Comparison of ENCODE assay signal across 11 cellular contexts in genomic region chr6:89387516-89388222, GRCh38. TPM values are rescaled to one million over a fixed set of nuclear protein-coding genes. Genes with fewer than 3 reads are reported as not detected.
DNase-seq lines count a peak whose midpoint lies in the region; ATAC-seq and TF ChIP-seq lines count a peak whose summit lies in the region.
"Had no signal": no experiment of that assay in that cellular context is flagged by ENCODE, and none has a peak within 500 bp of the region (broad histone marks: within the 10 kb centered on the region; RNA-seq: fewer than 3 reads in every experiment).

No MANE protein-coding gene starts in this region.

- WGBS in SK-N-SH (ENCODE audit: low lambda C conversion rate): 87% methylated on average over 8 of the region's 9 CpGs

- H3K4me3 Mint-ChIP-seq in GM23338: no peak overlapping the region

- no peaks in the 10 kb centered on the region for H3K9me3 Mint-ChIP-seq in GM23338

- peaks cover 7% of the 10 kb centered on the region; the same call in 2 of the 3 replicates for H3K4me1 Mint-ChIP-seq in GM23338

- H3F3A ChIP-seq in GM23338 (replicated peaks; ENCODE audit: low read depth) (no peaks in the 10 kb centered on the region), SK-N-SH (replicated peaks; ENCODE audit: insufficient read depth) (no peaks in the 10 kb centered on the region)

- H3K4me3 ChIP-seq in Karpas-422 (ENCODE audit: low read length): peak overlapping the region; percentile 38; the same call in 1 of the 2 replicates
- no peak overlapping the region for H3K4me3 ChIP-seq in GM23338
- H3K4me3 ChIP-seq in SK-N-SH (ENCODE audit: low read depth in 2 of 2, low read length in 1 of 2): no peak overlapping the region

- H3K79me2 ChIP-seq in Karpas-422 (ENCODE audit: low read length) (no peaks in the 10 kb centered on the region), GM23338 (replicated peaks; ENCODE audit: insufficient read depth) (peaks cover 3% of the 10 kb centered on the region; the same call in 1 of the 2 replicates), SK-N-SH (ENCODE audit: insufficient read depth) (no peaks in the 10 kb centered on the region)

- H3K9me2 ChIP-seq in Karpas-422 (replicated peaks; ENCODE audit: insufficient read depth, low read length) (no peaks in the 10 kb centered on the region), GM23338 (ENCODE audit: insufficient read depth) (no peaks in the 10 kb centered on the region; the same call in 1 of the 2 replicates), SK-N-SH (no peaks in the 10 kb centered on the region)

- no peak overlapping the region for H2AFZ ChIP-seq in Karpas-422 (ENCODE audit: low read length)
- no peak overlapping the region for H2AFZ ChIP-seq in GM23338
- no peak overlapping the region for H2AFZ ChIP-seq in SK-N-SH (ENCODE audit: low read depth)
- H2AFZ ChIP-seq: parathyroid adenoma had no signal

- H3K9ac ChIP-seq in Karpas-422 (ENCODE audit: low read length): no peak overlapping the region
- no peak overlapping the region for H3K9ac ChIP-seq in SK-N-SH
- H3K9ac ChIP-seq: parathyroid adenoma had no signal

- H3K4me2 ChIP-seq in Karpas-422 (ENCODE audit: low read depth, low read length, poor library complexity, severe bottlenecking) (peak overlapping the region; percentile 70), GM23338 (no peak overlapping the region), SK-N-SH (no peak overlapping the region)

- no peaks in the 10 kb centered on the region for H3K27me3 Mint-ChIP-seq in GM23338 (ENCODE audit: insufficient read depth, low read depth, poor library complexity)

- no peaks in the 10 kb centered on the region for H3K27me3 ChIP-seq in Karpas-422 (ENCODE audit: low read length)
- H3K27me3 ChIP-seq in GM23338 (ENCODE audit: insufficient read depth): no peaks in the 10 kb centered on the region
- no peaks in the 10 kb centered on the region; the same call in 1 of the 2 replicates for H3K27me3 ChIP-seq in SK-N-SH (ENCODE audit: insufficient read depth)
- H3K27me3 ChIP-seq: dorsolateral prefrontal cortex had no signal

- H3K9me3 ChIP-seq in Karpas-422 (ENCODE audit: low read length): no peaks in the 10 kb centered on the region
- H3K9me3 ChIP-seq in SK-N-SH: no peaks in the 10 kb centered on the region

- H3K36me3 ChIP-seq in Karpas-422 (ENCODE audit: insufficient read depth, low read length) (no peaks in the 10 kb centered on the region), GM23338 (ENCODE audit: insufficient read depth) (no peaks in the 10 kb centered on the region), SK-N-SH (replicated peaks in 1 of 2; ENCODE audit: control insufficient read depth in 1 of 2, insufficient read depth in 2 of 2, low read length in 1 of 2) (no peaks in the 10 kb centered on the region)

- no peak for TF ChIP-seq EP300 in SK-N-SH (IDR thresholded peaks at IDR 0.05; ENCODE audit: borderline replicate concordance in 1 of 2, low read depth in 1 of 2, low read length in 1 of 2)

- H4K20me1 ChIP-seq in Karpas-422 (ENCODE audit: insufficient read depth, low read depth, low read length) (0 out of 2 replicates have a peak, but pooled peaks cover 3% of the 10 kb centered on the region), GM23338 (replicated peaks; ENCODE audit: insufficient read depth) (no peaks in the 10 kb centered on the region; the same call in none of the 2 replicates), SK-N-SH (ENCODE audit: insufficient read depth) (no peaks in the 10 kb centered on the region)

- H3K4me1 ChIP-seq in Karpas-422 (ENCODE audit: low read length) (peaks cover 38% of the 10 kb centered on the region), GM23338 (ENCODE audit: insufficient read depth) (no peaks in the 10 kb centered on the region; the same call in 1 of the 2 replicates), SK-N-SH (ENCODE audit: control insufficient read depth in 1 of 2, insufficient read depth in 2 of 2, low read depth in 1 of 2, low read length in 1 of 2) (no peaks in the 10 kb centered on the region; a peak in 1 of 4 replicates)
- H3K4me1 ChIP-seq: parathyroid adenoma had no signal

- H3K36me3 Mint-ChIP-seq in GM23338 (ENCODE audit: low read depth): no peaks in the 10 kb centered on the region

- H3K27ac ChIP-seq in Karpas-422 (ENCODE audit: low read length) (no peak overlapping the region), GM23338 (ENCODE audit: low read depth) (no peak overlapping the region), SK-N-SH (ENCODE audit: low read depth in 2 of 2, low read length in 1 of 2) (no peak overlapping the region)
- H3K27ac ChIP-seq: 22Rv1, parathyroid adenoma had no signal

- no peak for TF ChIP-seq RAD21 in SK-N-SH (IDR thresholded peaks at IDR 0.05; ENCODE audit: low read length)

- peak; percentile 94 for ATAC-seq in HG02798 (IDR thresholded peaks at IDR 0.05; ENCODE audit: poor library complexity, unreplicated experiment)
- peak; percentile 61 for ATAC-seq in stimulated activated naive CD8-positive, alpha-beta T cell treated with anti-CD3 and anti-CD28 coated beads, Interleukin-15, Interleukin-2, amounts not matched to agents 100 U/mL and 50 U/mL, for 24 hours
- no peak for ATAC-seq in GM23338

- TF ChIP-seq CTCF in GM23338 (conservative IDR thresholded peaks at IDR 0.05; ENCODE audit: low read depth in 2 of 2) (no peak), SK-N-SH (IDR thresholded peaks at IDR 0.05) (no peak)

- CTCF ChIA-PET in SK-N-SH (lab: Yijun Ruan, JAX): no interaction called here

- POLR2A ChIA-PET in SK-N-SH (lab: Yijun Ruan, JAX): no interaction called here

- DNase-seq in NCI-H187 treated with DMSO at 0.1 percent for 48 hours (lab: John Stamatoyannopoulos, UW): peak; percentile 29
- DNase-seq in NCI-H187 (lab: John Stamatoyannopoulos, UW): no peak
- peak; percentile 85 for DNase-seq in Karpas-422
- DNase-seq in stimulated activated naive CD8-positive, alpha-beta T cell treated with anti-CD3 and anti-CD28 coated beads, Interleukin-15, Interleukin-2, amounts not matched to agents 100 U/mL and 50 U/mL, for 24 hours: no peak
- no peak for DNase-seq in NCI-H82 (lab: John Stamatoyannopoulos, UW)
- DNase-seq in GM23338 (ENCODE audit: low spot score): no peak
- DNase-seq in SK-N-SH: no peak
- DNase-seq: dorsolateral prefrontal cortex had no signal

- H3K27ac Mint-ChIP-seq in GM23338: no peak overlapping the region

TF ChIP-seq in GM23338, 12 proteins besides CTCF, POLR2A, EP300 and RAD21:
- no peak for TF ChIP-seq NANOG (IDR thresholded peaks at IDR 0.05; ENCODE audit: borderline replicate concordance)
- no peak for TF ChIP-seq CREB1 (CRISPR knock-in tag; IDR thresholded peaks at IDR 0.05; ENCODE audit: low read depth)

TF ChIP-seq in SK-N-SH, 30 proteins besides CTCF, POLR2A, EP300 and RAD21:
- TF ChIP-seq GATA2 (CRISPR knock-in tag; IDR thresholded peaks at IDR 0.05): no peak

RNA-seq across cellular contexts. Expression of gene RRAGD, which starts 24.4 kb away (rescaled TPM):
- 0.41 and 0.65 TPM in 2 replicates for total RNA-seq in Karpas-422 (2014; rRNA removed; shearing (Covaris generic); ENCODE audit: low replicate concordance)
- total RNA-seq in GM23338 (2014; rRNA removed; shearing (Covaris generic)): 20.1 and 22.1 TPM in 2 replicates
- 7.0 and 8.5 TPM in 2 replicates for polyA plus RNA-seq in GM23338 (2016; fragmentation: Nextera tagmentation; extraction: Ambion mirVana)
- polyA plus RNA-seq in SK-N-SH (2012; rRNA removed): 0.05 and 0.07 TPM in 2 replicates
- 0.09 and 0.28 TPM in 2 replicates for polyA plus RNA-seq in SK-N-SH (2012; cell fraction: cytosol; rRNA removed)
- 0.01 and 0.02 TPM in 2 replicates for polyA plus RNA-seq in SK-N-SH (2012; cell fraction: nucleus; rRNA removed)

RNA-seq across cellular contexts. Expression of gene UBE2J1, which starts 35.1 kb away (rescaled TPM):
- total RNA-seq in Karpas-422 (2014; rRNA removed; shearing (Covaris generic); ENCODE audit: low replicate concordance): 30.4 and 48.0 TPM in 2 replicates
- 10.3 and 13.1 TPM in 2 replicates for total RNA-seq in GM23338 (2014; rRNA removed; shearing (Covaris generic))
- polyA plus RNA-seq in GM23338 (2016; fragmentation: Nextera tagmentation; extraction: Ambion mirVana): 6.4 and 7.5 TPM in 2 replicates
- 11.3 and 16.2 TPM in 2 replicates for polyA plus RNA-seq in SK-N-SH (2012; rRNA removed)
- 17.5 and 20.7 TPM in 2 replicates for polyA plus RNA-seq in SK-N-SH (2012; cell fraction: cytosol; rRNA removed)
- 7.6 and 10.7 TPM in 2 replicates for polyA plus RNA-seq in SK-N-SH (2012; cell fraction: nucleus; rRNA removed)

RNA-seq across cellular contexts. Expression of gene ANKRD6, which starts 45.3 kb away (rescaled TPM):
- not detected in 2 replicates for total RNA-seq in Karpas-422 (2014; rRNA removed; shearing (Covaris generic); ENCODE audit: low replicate concordance)
- 9.2 and 20.4 TPM in 2 replicates for total RNA-seq in GM23338 (2014; rRNA removed; shearing (Covaris generic))
- polyA plus RNA-seq in GM23338 (2016; fragmentation: Nextera tagmentation; extraction: Ambion mirVana): 2.1 and 3.2 TPM in 2 replicates
- polyA plus RNA-seq in SK-N-SH (2012; rRNA removed): 2.0 and 2.6 TPM in 2 replicates
- 1.2 and 1.8 TPM in 2 replicates for polyA plus RNA-seq in SK-N-SH (2012; cell fraction: cytosol; rRNA removed)
- 7.1 and 7.2 TPM in 2 replicates for polyA plus RNA-seq in SK-N-SH (2012; cell fraction: nucleus; rRNA removed)

Comparison
In these comparisons a context has a peak if more than half of its experiments do, and no peak if none do; other contexts are left out.
1. DNase-seq: peak in NCI-H187 treated with DMSO at 0.1 percent for 48 hours (single experiment) and Karpas-422 (single experiment); none in NCI-H187 (0 of 2), stimulated activated naive CD8-positive, alpha-beta T cell treated with anti-CD3 and anti-CD28 coated beads, Interleukin-15, Interleukin-2, amounts not matched to agents 100 U/mL and 50 U/mL, for 24 hours (single experiment), NCI-H82 (single experiment), GM23338 (single experiment) and SK-N-SH (single experiment).
2. RNA of gene RRAGD, which starts 24.4 kb away (total RNA-seq): 20.1 to 22.1 TPM in GM23338; 0.41 to 0.65 TPM in Karpas-422; every median in the first group is over 10 times any median in the second.
3. RNA of gene ANKRD6, which starts 45.3 kb away (total RNA-seq): 9.2 to 20.4 TPM in GM23338; not detected in Karpas-422; every median in the first group is over 10 times any median in the second.